In the genomic region with DNA sequence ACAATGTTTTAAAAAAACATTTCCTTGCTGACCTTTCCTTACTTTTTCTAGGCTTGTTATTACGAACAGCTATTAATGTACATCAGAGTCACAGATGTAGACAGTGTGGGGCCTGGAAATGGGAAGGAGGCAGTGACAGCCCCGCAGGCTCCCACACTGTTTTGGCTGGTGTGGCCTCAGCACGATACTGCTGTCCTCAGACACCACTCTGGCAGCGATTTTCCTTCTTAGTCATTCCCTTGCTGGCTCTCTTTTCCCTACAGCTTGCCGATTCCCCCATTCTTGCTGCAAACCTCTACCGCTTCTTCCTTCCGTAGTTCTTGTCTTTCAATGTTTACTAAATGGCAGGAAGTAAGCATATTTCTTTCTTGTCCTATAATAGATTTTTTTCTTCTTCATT, we compare ENCODE assay signal across 19 cellular contexts.
DNase-seq lines count a peak whose midpoint lies in the region; ATAC-seq and TF ChIP-seq lines count a peak whose summit lies in the region.
"Had no signal": no experiment of that assay in that cellular context is flagged by ENCODE, and none has a peak within 500 bp of the region (broad histone marks: within the 10 kb centered on the region; RNA-seq: fewer than 3 reads in every experiment).

No MANE protein-coding gene starts in this region.

- H3K4me2 ChIP-seq in neural progenitor cell = no peak overlapping the region

- no peaks in the 10 kb centered on the region for H3F3A ChIP-seq in neural progenitor cell (ENCODE audit: low read depth)

- H3K27ac Mint-ChIP-seq in neural progenitor cell (no peak overlapping the region), mesothelial cell of epicardium (no peak overlapping the region)
- H3K27ac Mint-ChIP-seq: activated naive CD4-positive, alpha-beta T cell treated with anti-CD3 and anti-CD28 coated beads, Interleukin-2, amount 50 U/mL, for 72 hours; HFFc6 had no signal

- H3K27me3 Mint-ChIP-seq in neural progenitor cell (ENCODE audit: insufficient read depth, low read depth) = no peaks in the 10 kb centered on the region
- peaks cover 20% of the 10 kb centered on the region for H3K27me3 Mint-ChIP-seq in mesothelial cell of epicardium (ENCODE audit: low read depth)

- TF ChIP-seq CTCF in fibroblast of the aortic adventitia (IDR thresholded peaks at IDR 0.05; ENCODE audit: insufficient read depth, low read length) (no peak), neural progenitor cell (IDR thresholded peaks at IDR 0.05) (no peak), mesothelial cell of epicardium (IDR thresholded peaks at IDR 0.05; ENCODE audit: unreplicated experiment) (no peak)

- no peaks in the 10 kb centered on the region for H3K9me3 Mint-ChIP-seq in neural progenitor cell
- no peaks in the 10 kb centered on the region for H3K9me3 Mint-ChIP-seq in mesothelial cell of epicardium
- H3K9me3 Mint-ChIP-seq: activated naive CD4-positive, alpha-beta T cell treated with anti-CD3 and anti-CD28 coated beads, Interleukin-2, amount 50 U/mL, for 72 hours; HFFc6 had no signal

- peak; percentile 58 for DNase-seq in Right ventricle myocardium superior
- DNase-seq in cardiac septum (ENCODE audit: low spot score) = no peak
- DNase-seq in fibroblast of the aortic adventitia (ENCODE audit: low read depth) = peak; percentile 46
- peak; percentile 10 for DNase-seq in neural progenitor cell (ENCODE audit: low spot score)
- no peak for DNase-seq in mesothelial cell of epicardium (ENCODE audit: low spot score in 2 of 2, unreplicated experiment in 2 of 2)
- no peak for DNase-seq in ecto neural progenitor cell (ENCODE audit: low spot score)
- no peak for DNase-seq in NCI-H1417 treated with DMSO at 0.1 percent for 48 hours (lab: John Stamatoyannopoulos, UW)
- no peak for DNase-seq in NCI-H1436 treated with DMSO at 0.1 percent for 48 hours (lab: John Stamatoyannopoulos, UW)
- DNase-seq: 8988T; activated CD4-positive, alpha-beta T cell treated with anti-CD3 and anti-CD28 coated beads for 48 hours; Caco-2; HFFc6; NCI-H1105 treated with DMSO at 0.1 percent for 48 hours; NCI-H2171; NCI-H524 treated with DMSO at 0.1 percent for 48 hours; stimulated activated CD4-positive, alpha-beta T cell treated with anti-CD3 and anti-CD28 coated beads, Interleukin-12 subunit alpha, Interleukin-12 subunit beta, amount 100 ng/mL, for 4 hours; stimulated activated CD8-positive, alpha-beta memory T cell treated with anti-CD3 and anti-CD28 coated beads, Interleukin-4, amount 100 ng/mL, for 48 hours had no signal

- H3K36me3 Mint-ChIP-seq in neural progenitor cell (no peaks in the 10 kb centered on the region), mesothelial cell of epicardium (no peaks in the 10 kb centered on the region)
- H3K36me3 Mint-ChIP-seq: activated naive CD4-positive, alpha-beta T cell treated with anti-CD3 and anti-CD28 coated beads, Interleukin-2, amount 50 U/mL, for 72 hours had no signal

- intact Hi-C loops in Right ventricle myocardium superior (cut with DNase I) (no loop called here), cardiac septum (cut with DNase I) (no loop called here)

- H3K27ac ChIP-seq in neural progenitor cell = no peak overlapping the region

- no peak overlapping the region for H2AFZ ChIP-seq in neural progenitor cell (replicated peaks)

- H3K4me3 ChIP-seq in fibroblast of the aortic adventitia (ENCODE audit: low read depth, low read length) (no peak overlapping the region), neural progenitor cell (no peak overlapping the region)
- H3K4me3 ChIP-seq: coronary artery had no signal

- no peaks in the 10 kb centered on the region for H3K4me1 ChIP-seq in neural progenitor cell
- H3K4me1 ChIP-seq: Caco-2 had no signal

- ATAC-seq in Right ventricle myocardium superior (ENCODE audit: poor library complexity) = peak; percentile 82
- ATAC-seq: activated naive CD4-positive, alpha-beta T cell treated with anti-CD3 and anti-CD28 coated beads, Interleukin-2, amount 50 U/mL, for 72 hours had no signal

- no peaks in the 10 kb centered on the region for H3K79me2 ChIP-seq in neural progenitor cell (ENCODE audit: low read depth)

- no peaks in the 10 kb centered on the region for H3K9me3 ChIP-seq in neural progenitor cell (ENCODE audit: low read depth)
- H3K9me3 ChIP-seq: Caco-2 had no signal

- H3K4me3 Mint-ChIP-seq in neural progenitor cell (no peak overlapping the region), mesothelial cell of epicardium (no peak overlapping the region)
- H3K4me3 Mint-ChIP-seq: HFFc6 had no signal

- no peaks in the 10 kb centered on the region for H3K27me3 ChIP-seq in neural progenitor cell

- H3K36me3 ChIP-seq in neural progenitor cell = no peaks in the 10 kb centered on the region

- H3K4me1 Mint-ChIP-seq in neural progenitor cell = peaks cover 6% of the 10 kb centered on the region
- H3K4me1 Mint-ChIP-seq in mesothelial cell of epicardium = no peaks in the 10 kb centered on the region

- H3K9ac ChIP-seq in neural progenitor cell = no peak overlapping the region

- no peaks in the 10 kb centered on the region for H4K20me1 ChIP-seq in neural progenitor cell (ENCODE audit: low read depth)

Comparison
In these comparisons a context has a peak if more than half of its experiments do, and no peak if none do; other contexts are left out.
1. DNase-seq: peak in Right ventricle myocardium superior (single experiment), fibroblast of the aortic adventitia (single experiment) and neural progenitor cell (single experiment); none in cardiac septum (single experiment), mesothelial cell of epicardium (0 of 2), ecto neural progenitor cell (single experiment), NCI-H1417 treated with DMSO at 0.1 percent for 48 hours (single experiment) and NCI-H1436 treated with DMSO at 0.1 percent for 48 hours (single experiment).